8 cellular contexts compared by ENCODE assay signal in genomic region chr16:2560798-2561133, GRCh38. TPM values are rescaled to one million over a fixed set of nuclear protein-coding genes. Genes with fewer than 3 reads are reported as not detected.
DNase-seq lines count a peak whose midpoint lies in the region; ATAC-seq and TF ChIP-seq lines count a peak whose summit lies in the region.
"Not testable (repeated sequence)": the region's sequence is repeated elsewhere in the genome, so short reads cannot be mapped to it uniquely, and the experiment has no call there.
"Had no signal": no experiment of that assay in that cellular context is flagged by ENCODE, and none has a peak within 500 bp of the region (broad histone marks: within the 10 kb centered on the region; RNA-seq: fewer than 3 reads in every experiment).

No MANE protein-coding gene starts in this region.

- not testable (repeated sequence) for H3K4me3 ChIP-seq in endodermal cell (ENCODE audit: low read length); lower lobe of right lung

- not testable (repeated sequence) for H3K4me1 Mint-ChIP-seq in endodermal cell

- H3K27me3 Mint-ChIP-seq in endodermal cell (ENCODE audit: insufficient read depth) = not testable (repeated sequence)

- not testable (repeated sequence) for H3K27me3 ChIP-seq in endodermal cell (ENCODE audit: control insufficient read depth, insufficient read depth, low read length, poor library complexity, severe bottlenecking); lower lobe of right lung (ENCODE audit: low read depth)

- not testable (repeated sequence) for H3K27ac ChIP-seq in endodermal cell (ENCODE audit: low read depth, low read length); lower lobe of right lung

- TF ChIP-seq CTCF in endodermal cell (conservative IDR thresholded peaks at IDR 0.05) (peak; percentile 68), lower lobe of right lung (IDR thresholded peaks at IDR 0.05) (peak; percentile 46)

- not testable (repeated sequence) for H3K9ac ChIP-seq in endodermal cell (ENCODE audit: extremely low read depth, low read length, poor library complexity, severe bottlenecking)

- DNase-seq in T-helper 2 cell = peak in 3 of 5 experiments; percentile 46 to 52 (median 51)
- DNase-seq in activated T-helper 1 cell treated with Interleukin-2 at 50 U/mL for 16 hours (ENCODE audit: low read depth) = peak; percentile 16
- not testable (repeated sequence) for DNase-seq in endodermal cell
- DNase-seq in lower lobe of right lung = peak; percentile 82
- peak in 3 of 4 experiments; percentile 23 to 53 (median 50) for DNase-seq in stimulated activated CD4-positive, alpha-beta T cell treated with anti-CD3 and anti-CD28 coated beads, Interleukin-1b, Interleukin-23, amount 100 ng/mL, for 24 hours (ENCODE audit: low read depth in 4 of 4, low spot score in 1 of 4)

- H3K36me3 ChIP-seq in endodermal cell (ENCODE audit: control insufficient read depth, insufficient read depth, low read length); lower lobe of right lung: not testable (repeated sequence)

- H3K9me3 Mint-ChIP-seq in endodermal cell = not testable (repeated sequence)

- intact Hi-C loops in lower lobe of right lung (cut with DNase I) = not testable (repeated sequence)

- not testable (repeated sequence) for H3K4me1 ChIP-seq in endodermal cell (ENCODE audit: control insufficient read depth, insufficient read depth, low read length); lower lobe of right lung

- H3K36me3 Mint-ChIP-seq in endodermal cell (ENCODE audit: low read depth) = not testable (repeated sequence)

- H3K27ac Mint-ChIP-seq in endodermal cell = not testable (repeated sequence)

- not testable (repeated sequence) for H3K9me3 ChIP-seq in endodermal cell (ENCODE audit: control insufficient read depth, low read length); lower lobe of right lung

- not testable (repeated sequence) for H3K4me3 Mint-ChIP-seq in endodermal cell

- WGBS in endodermal cell (ENCODE audit: insufficient coverage in 1 of 2, insufficient read length in 1 of 2), 2 experiments = 14% methylated on average over 2 of the region's 4 CpGs; no CpG with 5 or more reads in 1 of the 2 experiments

- ATAC-seq in GM18520 (IDR thresholded peaks at IDR 0.05; ENCODE audit: unreplicated experiment) (peak; percentile 44), HG02970 (IDR thresholded peaks at IDR 0.05; ENCODE audit: low FRiP score, unreplicated experiment) (peak; percentile 49), lower lobe of right lung (peak; percentile 93 to 94)

RNA-seq across cellular contexts. Expression of gene PDPK1, which starts 22.9 kb away (rescaled TPM):
- total RNA-seq in endodermal cell = 10 to 100 TPM; 29.2 to 30.3 TPM
- polyA plus RNA-seq in endodermal cell (2013, experiment 1 of 2) = 19.6 TPM
- polyA plus RNA-seq in endodermal cell (2013, experiment 2 of 2) = 19.3 TPM
- total RNA-seq in lower lobe of right lung = 74.4 TPM

RNA-seq across cellular contexts. Expression of gene CEMP1, which starts 29.6 kb away (rescaled TPM):
- total RNA-seq in endodermal cell (under 1 TPM in 1 of 2 donors, not detected in 1; 0.24 TPM), lower lobe of right lung (1.4 TPM)
- not detected for polyA plus RNA-seq in endodermal cell (2013, experiment 1 of 2)
- not detected for polyA plus RNA-seq in endodermal cell (2013, experiment 2 of 2)
- total RNA-seq: GM23248 had no signal

RNA-seq across cellular contexts. Expression of gene AMDHD2, which starts 40.6 kb away (rescaled TPM):
- 10 to 100 TPM; 74.6 to 82.2 TPM for total RNA-seq in endodermal cell
- polyA plus RNA-seq in endodermal cell (2013, experiment 1 of 2) = 24.8 TPM
- polyA plus RNA-seq in endodermal cell (2013, experiment 2 of 2) = 19.3 TPM
- total RNA-seq in lower lobe of right lung = 53.4 TPM

RNA-seq across cellular contexts. Expression of gene ATP6V0C, which starts 47.0 kb away (rescaled TPM):
- total RNA-seq in endodermal cell = 100 to 1,000 TPM; 176 to 180 TPM
- 220 TPM for polyA plus RNA-seq in endodermal cell (2013, experiment 1 of 2)
- 207 TPM for polyA plus RNA-seq in endodermal cell (2013, experiment 2 of 2)
- 313 TPM for total RNA-seq in lower lobe of right lung
